Comparison of ENCODE assay signal across 20 cellular contexts in the genomic region with DNA sequence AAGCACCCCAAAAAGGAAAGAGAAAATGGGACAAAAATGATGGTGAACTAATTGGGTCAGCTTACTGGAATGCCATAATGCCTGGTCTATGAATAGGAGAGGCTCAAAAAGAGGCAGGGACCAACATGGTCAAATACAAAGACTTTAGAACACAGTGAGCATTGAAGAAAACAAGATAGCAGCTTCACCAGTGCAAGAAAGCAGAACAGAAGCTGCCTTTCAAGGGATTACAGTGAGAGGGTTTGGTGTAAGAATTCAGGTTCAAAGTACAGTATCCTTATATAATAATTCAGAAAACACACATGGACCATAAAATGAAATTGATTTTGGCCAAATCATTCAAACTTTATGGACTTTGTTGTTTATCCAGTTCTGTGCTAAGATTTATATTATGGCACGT.
"Had no signal": no experiment of that assay in that cellular context is flagged by ENCODE, and none has a peak within 500 bp of the region (broad histone marks: within the 10 kb centered on the region; RNA-seq: fewer than 3 reads in every experiment).

No MANE protein-coding gene starts in this region.

- ATAC-seq: activated CD4-positive, alpha-beta T cell treated with anti-CD3 and anti-CD28 coated beads for 36 hours; activated T-helper 17 cell treated with anti-CD3 and anti-CD28 coated beads, Interleukin-2, amount 50 U/mL, for 72 hours; stimulated activated naive B cell treated with anti-CD40 and anti-IgM and Interleukin-4, amounts not matched to agents 10 μg/mL and 1 μg/mL and 100 μg/mL, for 72 hours had no signal

- H3K4me3 Mint-ChIP-seq: activated B cell treated with CpG ODN at 0.5 μM for 24 hours; activated CD4-positive, alpha-beta T cell treated with anti-CD3 and anti-CD28 coated beads for 36 hours; activated naive CD8-positive, alpha-beta T cell; activated T-cell treated with anti-CD3 and anti-CD28 coated beads, Interleukin-2, amount 50 U/mL, for 24 hours; activated T-helper 17 cell treated with anti-CD3 and anti-CD28 coated beads, Interleukin-2, amount 50 U/mL, for 72 hours; mesothelial cell of epicardium; nephron; stimulated activated naive B cell treated with anti-CD40 and anti-IgM and Interleukin-4, amounts not matched to agents 10 μg/mL and 1 μg/mL and 100 μg/mL, for 72 hours; T-helper 1 cell treated with Interleukin-12 subunit alpha and Interleukin-12 subunit beta and Interleukin-4 antibody, amounts not matched to agents 30 μg/mL and 1 μg/mL, for 36 hours had no signal

- H3K4me1 Mint-ChIP-seq: activated CD4-positive, alpha-beta T cell treated with anti-CD3 and anti-CD28 coated beads for 36 hours; activated T-helper 17 cell treated with anti-CD3 and anti-CD28 coated beads, Interleukin-2, amount 50 U/mL, for 72 hours; mesothelial cell of epicardium had no signal

- DNase-seq: activated B cell treated with CpG ODN at 0.5 μM for 24 hours; activated CD4-positive, alpha-beta T cell treated with anti-CD3 and anti-CD28 coated beads for 36 hours; activated CD4-positive, alpha-beta T cell treated with anti-CD3 and anti-CD28 coated beads, Interleukin-2, amount 50 U/mL, for 4 hours; activated CD8-positive, alpha-beta memory T cell treated with anti-CD3 and anti-CD28 coated beads for 24 hours; activated CD8-positive, alpha-beta memory T cell treated with anti-CD3 and anti-CD28 coated beads, Interleukin-2, amount 50 U/mL, for 4 hours; activated T-cell treated with anti-CD3 and anti-CD28 coated beads, Interleukin-2, amount 50 U/mL, for 24 hours; adrenal gland; effector CD4-positive, alpha-beta T cell; left ventricle myocardium inferior; posterior cingulate gyrus; sigmoid colon; stimulated activated CD4-positive, alpha-beta T cell treated with anti-CD3 and anti-CD28 coated beads, Interleukin-15, amount 100 ng/mL, for 24 hours; stimulated activated CD8-positive, alpha-beta memory T cell treated with anti-CD3 and anti-CD28 coated beads, Interleukin-4, amount 100 ng/mL, for 48 hours; stimulated activated naive B cell treated with anti-CD40 and anti-IgM and Interleukin-4, amounts not matched to agents 10 μg/mL and 1 μg/mL and 100 μg/mL, for 72 hours; upper lobe of left lung had no signal

- H3K27me3 Mint-ChIP-seq: activated B cell treated with CpG ODN at 0.5 μM for 24 hours; activated CD4-positive, alpha-beta T cell treated with anti-CD3 and anti-CD28 coated beads for 36 hours; activated naive CD8-positive, alpha-beta T cell; activated T-cell treated with anti-CD3 and anti-CD28 coated beads, Interleukin-2, amount 50 U/mL, for 24 hours; activated T-helper 17 cell treated with anti-CD3 and anti-CD28 coated beads, Interleukin-2, amount 50 U/mL, for 72 hours had no signal

- H3K36me3 Mint-ChIP-seq: activated naive CD8-positive, alpha-beta T cell; stimulated activated naive B cell treated with anti-CD40 and anti-IgM and Interleukin-4, amounts not matched to agents 10 μg/mL and 1 μg/mL and 100 μg/mL, for 72 hours had no signal

- H3K9me3 Mint-ChIP-seq: T-helper 1 cell treated with Interleukin-12 subunit alpha and Interleukin-12 subunit beta and Interleukin-4 antibody, amounts not matched to agents 30 μg/mL and 1 μg/mL, for 36 hours had no signal

- H3K27ac Mint-ChIP-seq: activated B cell treated with CpG ODN at 0.5 μM for 24 hours; activated CD4-positive, alpha-beta T cell treated with anti-CD3 and anti-CD28 coated beads for 36 hours; activated naive CD8-positive, alpha-beta T cell; activated T-cell treated with anti-CD3 and anti-CD28 coated beads, Interleukin-2, amount 50 U/mL, for 24 hours; activated T-helper 17 cell treated with anti-CD3 and anti-CD28 coated beads, Interleukin-2, amount 50 U/mL, for 72 hours; mesothelial cell of epicardium; nephron; stimulated activated naive B cell treated with anti-CD40 and anti-IgM and Interleukin-4, amounts not matched to agents 10 μg/mL and 1 μg/mL and 100 μg/mL, for 72 hours; T-helper 1 cell treated with Interleukin-12 subunit alpha and Interleukin-12 subunit beta and Interleukin-4 antibody, amounts not matched to agents 30 μg/mL and 1 μg/mL, for 36 hours had no signal
